18 cellular contexts compared by ENCODE assay signal in genomic region chr15:74304459-74304858, GRCh38.
A peak's percentile ranks its signal among the peaks of the same experiment; 100 is the strongest.
DNase-seq lines count a peak whose midpoint lies in the region; ATAC-seq and TF ChIP-seq lines count a peak whose summit lies in the region.
"Had no signal": no experiment of that assay in that cellular context is flagged by ENCODE, and none has a peak within 500 bp of the region (broad histone marks: within the 10 kb centered on the region; RNA-seq: fewer than 3 reads in every experiment).

No MANE protein-coding gene starts in this region.

- no peak overlapping the region for H3K27ac ChIP-seq in GM23338 (ENCODE audit: low read depth)
- peak overlapping the region; percentile 86 for H3K27ac ChIP-seq in neural cell (ENCODE audit: low read length)
- no peak overlapping the region for H3K27ac ChIP-seq in testis
- H3K27ac ChIP-seq: PC-9, SJCRH30 had no signal

- DNase-seq in GM23338 (ENCODE audit: low spot score) (no peak), NCI-H1417 treated with DMSO at 0.1 percent for 48 hours (lab: John Stamatoyannopoulos, UW) (peak; percentile 46), NCI-H82 (lab: John Stamatoyannopoulos, UW) (peak; percentile 86), testis (no peak), NCI-H526 treated with DMSO at 0.1 percent for 48 hours (lab: John Stamatoyannopoulos, UW) (no peak)
- DNase-seq in activated CD8-positive, alpha-beta memory T cell treated with anti-CD3 and anti-CD28 coated beads for 24 hours: no peak
- DNase-seq: Calu3; CD4-positive, alpha-beta T cell; MV-4-11; NCI-H146; NCI-H2081 treated with DMSO at 0.1 percent for 48 hours; NCI-H446 treated with DMSO at 0.1 percent for 48 hours; PC-9; SJCRH30; SW 1271 had no signal

- no peak overlapping the region for H3K27ac Mint-ChIP-seq in GM23338
- H3K27ac Mint-ChIP-seq: B cell; CD4-positive, alpha-beta T cell; T-helper 2 cell treated with Interferon-gamma antibody and Interleukin-4, amounts not matched to agents 5 μg/mL and 100 μg/mL, for 36 hours had no signal

- H3K27me3 ChIP-seq in GM23338 (ENCODE audit: insufficient read depth) (peaks cover 64% of the 10 kb centered on the region), neural cell (ENCODE audit: insufficient read depth, low read depth, low read length) (no peaks in the 10 kb centered on the region), testis (no peaks in the 10 kb centered on the region)
- H3K27me3 ChIP-seq: SJCRH30 had no signal

- peak overlapping the region; percentile 62 for H3K9ac ChIP-seq in neural cell (ENCODE audit: low read length)

- H3K4me3 Mint-ChIP-seq in GM23338: no peak overlapping the region
- H3K4me3 Mint-ChIP-seq: B cell; CD4-positive, alpha-beta T cell; T-helper 2 cell treated with Interferon-gamma antibody and Interleukin-4, amounts not matched to agents 5 μg/mL and 100 μg/mL, for 36 hours had no signal

- 73 to 85% methylated on average over 9 to 10 of the region's 10 CpGs for WGBS in testis, 2 donors

- ATAC-seq in GM23338: no peak

- peak overlapping the region; percentile 60; the same call in 1 of the 2 replicates for H3K4me2 ChIP-seq in GM23338
- H3K4me2 ChIP-seq in neural cell (ENCODE audit: low read length): no peak overlapping the region
- H3K4me2 ChIP-seq: PC-9 had no signal

- no peaks in the 10 kb centered on the region for H3K9me2 ChIP-seq in GM23338 (ENCODE audit: insufficient read depth)
- no peaks in the 10 kb centered on the region for H3K9me2 ChIP-seq in neural cell (ENCODE audit: insufficient read depth, low read length)

- peaks cover 58% of the 10 kb centered on the region for H3K27me3 Mint-ChIP-seq in GM23338 (ENCODE audit: insufficient read depth, low read depth, poor library complexity)

- intact Hi-C loops in testis (cut with DNase I; ENCODE audit: low total_unique reads): no loop called here

- H3K4me1 ChIP-seq in GM23338 (ENCODE audit: insufficient read depth) (peaks cover 73% of the 10 kb centered on the region), testis (peaks cover 15% of the 10 kb centered on the region)

- H3K4me3 ChIP-seq in GM23338 (no peak overlapping the region), neural cell (ENCODE audit: low read length) (peak overlapping the region; percentile 9), testis (no peak overlapping the region)
- H3K4me3 ChIP-seq: PC-9, SJCRH30 had no signal

- H3K9me3 Mint-ChIP-seq in GM23338: no peaks in the 10 kb centered on the region; the same call in 1 of the 3 replicates
- H3K9me3 Mint-ChIP-seq: CD4-positive, alpha-beta T cell; T-helper 2 cell treated with Interferon-gamma antibody and Interleukin-4, amounts not matched to agents 5 μg/mL and 100 μg/mL, for 36 hours had no signal

- H2AFZ ChIP-seq in GM23338: no peak overlapping the region
- no peak overlapping the region for H2AFZ ChIP-seq in neural cell (ENCODE audit: low read depth, low read length)
- H2AFZ ChIP-seq: PC-9 had no signal

- TF ChIP-seq CTCF in GM23338 (conservative IDR thresholded peaks at IDR 0.05; ENCODE audit: low read depth in 2 of 2) (no peak), neural cell (IDR thresholded peaks at IDR 0.05; ENCODE audit: poor library complexity, severe bottlenecking) (peak; percentile 14), testis (IDR thresholded peaks at IDR 0.05) (no peak)

- H3K79me2 ChIP-seq in GM23338 (replicated peaks; ENCODE audit: insufficient read depth): no peaks in the 10 kb centered on the region
- no peaks in the 10 kb centered on the region for H3K79me2 ChIP-seq in neural cell (replicated peaks; ENCODE audit: insufficient read depth, low read length)

- no peak for TF ChIP-seq RAD21 in neural cell (conservative IDR thresholded peaks at IDR 0.05)

- H4K20me1 ChIP-seq in GM23338 (replicated peaks; ENCODE audit: insufficient read depth) (no peaks in the 10 kb centered on the region), neural cell (ENCODE audit: insufficient read depth) (no peaks in the 10 kb centered on the region)

- H3F3A ChIP-seq in GM23338 (replicated peaks; ENCODE audit: low read depth): no peaks in the 10 kb centered on the region; the same call in 1 of the 2 replicates
- peaks cover 5% of the 10 kb centered on the region for H3F3A ChIP-seq in neural cell (ENCODE audit: insufficient read depth, low read length, poor library complexity, severe bottlenecking)

- TF ChIP-seq POLR2A in testis (IDR thresholded peaks at IDR 0.05): no peak

- TF ChIP-seq EP300 in neural cell (conservative IDR thresholded peaks at IDR 0.05; ENCODE audit: poor library complexity, severe bottlenecking): no peak

- H3K9me3 ChIP-seq in neural cell (ENCODE audit: low read length): no peaks in the 10 kb centered on the region
- no peaks in the 10 kb centered on the region for H3K9me3 ChIP-seq in testis
- H3K9me3 ChIP-seq: SJCRH30 had no signal

- H3K36me3 Mint-ChIP-seq in GM23338 (ENCODE audit: low read depth): no peaks in the 10 kb centered on the region; the same call in 2 of the 3 replicates

- no peaks in the 10 kb centered on the region for H3K36me3 ChIP-seq in GM23338 (ENCODE audit: insufficient read depth)
- H3K36me3 ChIP-seq in neural cell (ENCODE audit: insufficient read depth, low read length): no peaks in the 10 kb centered on the region
- no peaks in the 10 kb centered on the region for H3K36me3 ChIP-seq in testis (ENCODE audit: low read depth, missing control alignments)
- H3K36me3 ChIP-seq: SJCRH30 had no signal

- H3K4me1 Mint-ChIP-seq in GM23338: peaks cover 81% of the 10 kb centered on the region
- H3K4me1 Mint-ChIP-seq: B cell had no signal

TF ChIP-seq in GM23338, 12 proteins besides CTCF, POLR2A, EP300 and RAD21 (continues in another document):
- TF ChIP-seq POLR2AphosphoS5 (IDR thresholded peaks at IDR 0.05; ENCODE audit: low read depth) (no peak), JUNB (IDR thresholded peaks at IDR 0.05; ENCODE audit: unreplicated experiment) (no peak)

TF ChIP-seq in neural cell, 6 proteins besides CTCF, POLR2A, EP300 and RAD21:
- TF ChIP-seq REST (IDR thresholded peaks at IDR 0.05; ENCODE audit: borderline replicate concordance): no peak
- peak; percentile 10 for TF ChIP-seq POLR2AphosphoS5 (IDR thresholded peaks at IDR 0.05)

Comparison
In these comparisons a context has a peak if more than half of its experiments do, and no peak if none do; other contexts are left out.
1. DNase-seq: peak in NCI-H1417 treated with DMSO at 0.1 percent for 48 hours (single experiment) and NCI-H82 (single experiment); none in GM23338 (single experiment), testis (single experiment), activated CD8-positive, alpha-beta memory T cell treated with anti-CD3 and anti-CD28 coated beads for 24 hours (single experiment) and NCI-H526 treated with DMSO at 0.1 percent for 48 hours (single experiment).